In the genomic region with DNA sequence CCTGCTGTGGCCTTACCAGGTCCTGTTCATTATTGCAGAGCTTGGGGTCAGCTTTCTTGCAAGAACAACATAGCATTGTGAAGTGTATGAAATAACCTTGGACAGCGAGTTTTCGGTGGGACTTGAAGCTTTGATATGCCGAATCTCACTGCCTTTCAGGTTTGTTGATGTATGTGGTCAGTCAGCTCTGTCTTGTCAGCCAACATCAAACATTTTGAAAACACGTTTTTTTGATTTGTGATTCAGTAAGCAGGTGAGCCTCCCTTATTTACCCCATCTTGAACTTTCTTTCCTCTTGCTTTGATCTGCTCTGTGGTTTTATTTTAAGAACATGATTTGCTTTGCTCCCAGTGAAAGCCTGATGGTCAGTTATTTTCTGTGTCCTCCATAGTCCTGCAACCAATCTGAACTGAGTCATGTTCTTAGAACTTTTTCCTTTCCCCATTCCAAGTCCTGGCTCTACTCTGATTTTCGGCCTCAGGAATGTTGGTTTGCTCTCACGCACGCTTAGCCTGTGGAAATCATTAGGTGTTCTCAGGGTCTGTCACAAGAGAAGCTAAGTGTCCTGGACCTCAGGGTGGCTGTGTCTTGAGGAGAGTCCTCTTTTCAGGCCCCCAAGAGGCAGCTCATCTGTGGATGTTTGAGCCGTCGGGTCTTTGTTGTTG, we compare ENCODE assay signal across 10 cellular contexts. TPM values are rescaled to one million over a fixed set of nuclear protein-coding genes. Genes with fewer than 3 reads are reported as not detected.
DNase-seq lines count a peak whose midpoint lies in the region; ATAC-seq and TF ChIP-seq lines count a peak whose summit lies in the region.
"Had no signal": no experiment of that assay in that cellular context is flagged by ENCODE, and none has a peak within 500 bp of the region (broad histone marks: within the 10 kb centered on the region; RNA-seq: fewer than 3 reads in every experiment).

No MANE protein-coding gene starts in this region.

- H3K27ac ChIP-seq in CD8-positive, alpha-beta T cell (ENCODE audit: low read depth, low read length), result no peak overlapping the region
- peak overlapping the region; percentile 95 to 96 for H3K27ac ChIP-seq in ascending aorta

- peaks cover 17% of the 10 kb centered on the region for H3K4me1 ChIP-seq in CD8-positive, alpha-beta T cell (ENCODE audit: insufficient read depth, low read length)
- H3K4me1 ChIP-seq in ascending aorta (peaks cover 21 to 49% of the 10 kb centered on the region in 2 donors), skeletal muscle satellite cell (ENCODE audit: control insufficient read depth, insufficient read depth, low read length) (peaks cover 33% of the 10 kb centered on the region)

- H3K4me2 ChIP-seq in skeletal muscle satellite cell (ENCODE audit: low read length), result peak overlapping the region; percentile 64

- peaks cover 30% of the 10 kb centered on the region for H3K36me3 Mint-ChIP-seq in CD8-positive, alpha-beta T cell
- H3K36me3 Mint-ChIP-seq in immature natural killer cell, result peaks cover 0 to 4% (median 0%) of the 10 kb centered on the region in 3 donors

- intact Hi-C loops in CD8-positive, alpha-beta T cell (cut with DNase I, micrococcal nuclease), result no loop called here
- intact Hi-C loops in ascending aorta (cut with DNase I), result loop anchor here (1.0 to 5.0 kb wide), 3 partner anchors 22 to 63 kb away; no protein-coding TSS in a partner anchor

- peak; percentile 48 for ATAC-seq in CD8-positive, alpha-beta T cell
- ATAC-seq in GM18909 (IDR thresholded peaks at IDR 0.05; ENCODE audit: poor library complexity, unreplicated experiment), result no peak

- H3K36me3 ChIP-seq in CD8-positive, alpha-beta T cell (ENCODE audit: insufficient read depth, low read length), result no peaks in the 10 kb centered on the region
- no peaks in the 10 kb centered on the region for H3K36me3 ChIP-seq in ascending aorta
- no peaks in the 10 kb centered on the region for H3K36me3 ChIP-seq in skeletal muscle satellite cell (ENCODE audit: insufficient read depth, low read length)

- peak overlapping the region; percentile 66 for H3K27ac Mint-ChIP-seq in CD8-positive, alpha-beta T cell
- H3K27ac Mint-ChIP-seq in immature natural killer cell, result peak overlapping the region; percentile 1 to 85 (median 66)

- H3K9me3 Mint-ChIP-seq in CD8-positive, alpha-beta T cell, result no peaks in the 10 kb centered on the region
- no peaks in the 10 kb centered on the region for H3K9me3 Mint-ChIP-seq in immature natural killer cell
- H3K9me3 Mint-ChIP-seq: neural crest cell had no signal

- POLR2A ChIA-PET in CD8-positive, alpha-beta T cell (lab: Charles Lee), result interaction anchor here (0.6 to 1.0 kb wide), 3 partner anchors 51 to 255 kb away, joined by 3 to 4 read pairs (median 4); no protein-coding TSS in a partner anchor

- peak overlapping the region; percentile 74 for H3K9ac ChIP-seq in skeletal muscle satellite cell (ENCODE audit: low read depth, low read length)

- no peak overlapping the region for H3K4me3 ChIP-seq in CD8-positive, alpha-beta T cell (ENCODE audit: low read depth, low read length)
- peak overlapping the region in 1 of 2 donors; percentile 43 for H3K4me3 ChIP-seq in ascending aorta
- H3K4me3 ChIP-seq in skeletal muscle satellite cell (ENCODE audit: low read length), result peak overlapping the region; percentile 47

- peak overlapping the region; percentile 19 for H3K4me3 Mint-ChIP-seq in CD8-positive, alpha-beta T cell
- H3K4me3 Mint-ChIP-seq in immature natural killer cell, result peak overlapping the region in 1 of 5 donors; percentile 2
- H3K4me3 Mint-ChIP-seq: neural crest cell had no signal

- DNase-seq in CD8-positive, alpha-beta T cell, result no peak
- DNase-seq in ascending aorta (ENCODE audit: low spot score in 2 of 2) (peak in 1 of 2 donors; percentile 87), immature natural killer cell (no peak), SIG-M5 (lab: John Stamatoyannopoulos, UW) (no peak), inferior parietal cortex (ENCODE audit: extremely low spot score) (no peak)
- DNase-seq in stimulated activated naive CD4-positive, alpha-beta T cell treated with Interleukin-2 at 50 U/mL for 16 hours (lab: John Stamatoyannopoulos, UW), result no peak
- DNase-seq: GDM1 had no signal

- CTCF ChIA-PET in CD8-positive, alpha-beta T cell (lab: Charles Lee), result interaction anchor here (1.0 to 2.2 kb wide), 9 partner anchors 8 to 123 kb away, joined by 3 to 10 read pairs (median 5); a partner anchor contains a TSS

- H3K4me1 Mint-ChIP-seq in CD8-positive, alpha-beta T cell (ENCODE audit: low read depth), result peaks cover 43% of the 10 kb centered on the region
- H3K4me1 Mint-ChIP-seq in immature natural killer cell, result peaks cover 50 to 65% of the 10 kb centered on the region in 2 donors

- no peaks in the 10 kb centered on the region for H3K27me3 ChIP-seq in CD8-positive, alpha-beta T cell (ENCODE audit: insufficient read depth, low read length)
- H3K27me3 ChIP-seq in ascending aorta (no peaks in the 10 kb centered on the region), skeletal muscle satellite cell (ENCODE audit: control insufficient read depth, insufficient read depth, low read length) (no peaks in the 10 kb centered on the region)

- no peaks in the 10 kb centered on the region for H3K27me3 Mint-ChIP-seq in CD8-positive, alpha-beta T cell (ENCODE audit: low read depth)
- no peaks in the 10 kb centered on the region for H3K27me3 Mint-ChIP-seq in immature natural killer cell (ENCODE audit: low read depth in 3 of 3)

- no peak for TF ChIP-seq CTCF in CD8-positive, alpha-beta T cell (IDR thresholded peaks at IDR 0.05)
- TF ChIP-seq CTCF in ascending aorta (IDR thresholded peaks at IDR 0.05), result no peak

- H3K9me3 ChIP-seq in CD8-positive, alpha-beta T cell (ENCODE audit: low read length), result no peaks in the 10 kb centered on the region
- H3K9me3 ChIP-seq in ascending aorta (no peaks in the 10 kb centered on the region), skeletal muscle satellite cell (replicated peaks; ENCODE audit: low read length) (no peaks in the 10 kb centered on the region)

RNA-seq across cellular contexts. Expression of a gene that starts 8.7 kb away (rescaled TPM):
- total RNA-seq in CD8-positive, alpha-beta T cell, result 1 to 10 TPM; 5.5 to 5.9 TPM
- 107 TPM for total RNA-seq in ascending aorta
- 10 to 100 TPM; 34.1 to 53.1 (median 35.2) TPM for polyA plus RNA-seq in immature natural killer cell
- 29.2 and 41.3 TPM in 2 replicates for total RNA-seq in skeletal muscle satellite cell (2012; rRNA removed)

RNA-seq across cellular contexts. Expression of a gene that starts 38.0 kb away (rescaled TPM):
- total RNA-seq in CD8-positive, alpha-beta T cell, result 1 to 10 TPM; 5.3 to 5.7 TPM
- total RNA-seq in ascending aorta, result 2.1 TPM
- 1 to 10 TPM; 4.9 to 9.6 (median 7.9) TPM for polyA plus RNA-seq in immature natural killer cell
- total RNA-seq in skeletal muscle satellite cell (2012; rRNA removed), result 4.4 and 4.6 TPM in 2 replicates

RNA-seq across cellular contexts. Expression of a gene that starts 38.2 kb away (rescaled TPM):
- under 1 TPM; 0.49 to 0.75 TPM for total RNA-seq in CD8-positive, alpha-beta T cell
- total RNA-seq in ascending aorta, result 2.0 TPM
- polyA plus RNA-seq in immature natural killer cell, result 1 to 10 TPM; 2.6 to 3.9 (median 3.6) TPM
- 4.8 and 6.1 TPM in 2 replicates for total RNA-seq in skeletal muscle satellite cell (2012; rRNA removed)

Comparison
In these comparisons a context has a peak if more than half of its experiments do, and no peak if none do; other contexts are left out.
1. RNA of a gene that starts 8.7 kb away (total RNA-seq): 107 TPM in ascending aorta (single experiment); 5.5 to 5.9 TPM in CD8-positive, alpha-beta T cell; every median in the first group is over 10 times any median in the second.